Comparison of ENCODE assay signal across 29 cellular contexts in genomic region chr1:54967372-54967771, GRCh38. TPM values are rescaled to one million over a fixed set of nuclear protein-coding genes. Genes with fewer than 3 reads are reported as not detected.
A peak's percentile ranks its signal among the peaks of the same experiment; 100 is the strongest.
DNase-seq lines count a peak whose midpoint lies in the region; ATAC-seq and TF ChIP-seq lines count a peak whose summit lies in the region.
"Had no signal": no experiment of that assay in that cellular context is flagged by ENCODE, and none has a peak within 500 bp of the region (broad histone marks: within the 10 kb centered on the region; RNA-seq: fewer than 3 reads in every experiment).

No MANE protein-coding gene starts in this region.

- no peaks in the 10 kb centered on the region for H3K27me3 ChIP-seq in SK-N-SH (ENCODE audit: insufficient read depth)
- no peaks in the 10 kb centered on the region for H3K27me3 ChIP-seq in endodermal cell (ENCODE audit: control insufficient read depth, insufficient read depth, low read length, poor library complexity, severe bottlenecking)
- H3K27me3 ChIP-seq in neutrophil = peaks cover 2% of the 10 kb centered on the region
- H3K27me3 ChIP-seq: right atrium auricular region had no signal

- no peaks in the 10 kb centered on the region for H3K36me3 Mint-ChIP-seq in endodermal cell (ENCODE audit: low read depth)
- H3K36me3 Mint-ChIP-seq in activated naive CD8-positive, alpha-beta T cell treated with anti-CD3 and anti-CD28 coated beads, Interleukin-2, amount 50 U/mL, for 24 hours (ENCODE audit: low read depth) = no peaks in the 10 kb centered on the region
- H3K36me3 Mint-ChIP-seq: activated naive CD8-positive, alpha-beta T cell; brain; CD8-positive, alpha-beta T cell; stimulated activated memory B cell treated with anti-CD40 and anti-IgM and Interleukin-4, amounts not matched to agents 10 μg/mL and 1 μg/mL and 100 μg/mL, for 72 hours; WTC11 had no signal

- TF ChIP-seq POLR2A in NB4 (IDR thresholded peaks at IDR 0.05; ENCODE audit: extremely low read depth, insufficient read length) = no peak

- POLR2A ChIA-PET in SK-N-SH (lab: Yijun Ruan, JAX) = no interaction called here

- no peak overlapping the region for H3K4me2 ChIP-seq in SK-N-SH

- no peak for DNase-seq in SK-N-SH
- DNase-seq in NB4 (ENCODE audit: low read depth) = peak; percentile 20
- peak; percentile 34 for DNase-seq in endodermal cell
- DNase-seq in dermis blood vessel endothelial cell = no peak
- DNase-seq in activated T-cell treated with anti-CD3 and anti-CD28 coated beads, Interleukin-2, amount 50 U/mL, for 1 hour = no peak
- DNase-seq in activated naive CD8-positive, alpha-beta T cell treated with anti-CD3 and anti-CD28 coated beads, Interleukin-2, amount 50 U/mL, for 24 hours = no peak
- DNase-seq: activated CD4-positive, alpha-beta memory T cell treated with anti-CD3 and anti-CD28 coated beads, Interleukin-2, amount 10 ng/mL, durations not matched to agents 7 days and 5 days; CD8-positive, alpha-beta T cell; DMS79; erythroblast; H9; Kasumi-1; NCI-H2227 treated with DMSO at 0.1 percent for 48 hours; NK-92 treated with Interleukin-12 subunit alpha and Interleukin-12 subunit beta, amount 100 ng/mL, for 24 hours; SIG-M5 had no signal

- H3K9ac ChIP-seq in SK-N-SH (no peak overlapping the region), endodermal cell (ENCODE audit: extremely low read depth, low read length, poor library complexity, severe bottlenecking) (no peak overlapping the region)

- H3K27ac Mint-ChIP-seq in endodermal cell = no peak overlapping the region
- H3K27ac Mint-ChIP-seq in activated naive CD8-positive, alpha-beta T cell treated with anti-CD3 and anti-CD28 coated beads, Interleukin-2, amount 50 U/mL, for 24 hours = no peak overlapping the region
- H3K27ac Mint-ChIP-seq: activated CD4-positive, alpha-beta memory T cell treated with anti-CD3 and anti-CD28 coated beads, Interleukin-2, amount 10 ng/mL, durations not matched to agents 7 days and 5 days; activated naive CD8-positive, alpha-beta T cell; activated T-helper 1 cell treated with anti-CD3 and anti-CD28 coated beads, Interleukin-12 subunit alpha, Interleukin-12 subunit beta, Interleukin-2, Interleukin-4 antibody, amounts not matched to agents 30 ng/mL and 10 ng/mL and 1 ng/mL, durations not matched to agents 14 hours and 24 hours and 36 hours; brain; CD8-positive, alpha-beta T cell; stimulated activated memory B cell treated with anti-CD40 and anti-IgM and Interleukin-4, amounts not matched to agents 10 μg/mL and 1 μg/mL and 100 μg/mL, for 72 hours; T-helper 1 cell treated with Interleukin-12 subunit alpha and Interleukin-12 subunit beta and Interleukin-4 antibody, amounts not matched to agents 30 μg/mL and 1 μg/mL, for 36 hours; WTC11 had no signal

- H3K27ac ChIP-seq in SK-N-SH (ENCODE audit: low read depth in 2 of 2, low read length in 1 of 2) = no peak overlapping the region
- H3K27ac ChIP-seq in endodermal cell (ENCODE audit: low read depth, low read length) = no peak overlapping the region
- H3K27ac ChIP-seq in neutrophil = peak overlapping the region; percentile 80
- H3K27ac ChIP-seq: right atrium auricular region had no signal

- H2AFZ ChIP-seq in SK-N-SH (ENCODE audit: low read depth) = no peak overlapping the region

- peaks cover 9% of the 10 kb centered on the region for H3K4me1 Mint-ChIP-seq in endodermal cell
- H3K4me1 Mint-ChIP-seq in activated naive CD8-positive, alpha-beta T cell treated with anti-CD3 and anti-CD28 coated beads, Interleukin-2, amount 50 U/mL, for 24 hours = peaks cover 3% of the 10 kb centered on the region

- no peaks in the 10 kb centered on the region for H3K9me2 ChIP-seq in SK-N-SH

- no peaks in the 10 kb centered on the region for H3K9me3 Mint-ChIP-seq in endodermal cell
- H3K9me3 Mint-ChIP-seq in activated naive CD8-positive, alpha-beta T cell treated with anti-CD3 and anti-CD28 coated beads, Interleukin-2, amount 50 U/mL, for 24 hours = no peaks in the 10 kb centered on the region
- H3K9me3 Mint-ChIP-seq: activated CD4-positive, alpha-beta memory T cell treated with anti-CD3 and anti-CD28 coated beads, Interleukin-2, amount 10 ng/mL, durations not matched to agents 7 days and 5 days; activated T-helper 1 cell treated with anti-CD3 and anti-CD28 coated beads, Interleukin-12 subunit alpha, Interleukin-12 subunit beta, Interleukin-2, Interleukin-4 antibody, amounts not matched to agents 30 ng/mL and 10 ng/mL and 1 ng/mL, durations not matched to agents 14 hours and 24 hours and 36 hours; CD8-positive, alpha-beta T cell; dendritic cell treated with granulocyte-macrophage colony-stimulating factor and Interleukin-4, amounts not matched to agents 40 ng/mL and 50 ng/mL, for 4 days; H9; stimulated activated memory B cell treated with anti-CD40 and anti-IgM and Interleukin-4, amounts not matched to agents 10 μg/mL and 1 μg/mL and 100 μg/mL, for 72 hours; T-helper 1 cell treated with Interleukin-12 subunit alpha and Interleukin-12 subunit beta and Interleukin-4 antibody, amounts not matched to agents 30 μg/mL and 1 μg/mL, for 36 hours; WTC11 had no signal

- CTCF ChIA-PET in SK-N-SH (lab: Yijun Ruan, JAX) = interaction anchor here (0.6 kb wide), 1 partner anchor 1941 kb away, joined by 3 read pairs; no protein-coding TSS in a partner anchor

- no peak for TF ChIP-seq EP300 in SK-N-SH (IDR thresholded peaks at IDR 0.05; ENCODE audit: borderline replicate concordance in 1 of 2, low read depth in 1 of 2, low read length in 1 of 2)

- H3K9me3 ChIP-seq in SK-N-SH = no peaks in the 10 kb centered on the region
- no peaks in the 10 kb centered on the region for H3K9me3 ChIP-seq in endodermal cell (ENCODE audit: control insufficient read depth, low read length)
- no peaks in the 10 kb centered on the region for H3K9me3 ChIP-seq in neutrophil
- H3K9me3 ChIP-seq: right atrium auricular region had no signal

- 65% methylated on average over 5 of the region's 5 CpGs for WGBS in SK-N-SH (ENCODE audit: low lambda C conversion rate)
- WGBS in endodermal cell (ENCODE audit: insufficient coverage in 1 of 2, insufficient read length in 1 of 2), 2 experiments = 82 to 90% methylated on average over 4 to 5 of the region's 5 CpGs

- H3K36me3 ChIP-seq in SK-N-SH (replicated peaks in 1 of 2; ENCODE audit: control insufficient read depth in 1 of 2, insufficient read depth in 2 of 2, low read length in 1 of 2) = no peaks in the 10 kb centered on the region
- H3K36me3 ChIP-seq in endodermal cell (ENCODE audit: control insufficient read depth, insufficient read depth, low read length) = no peaks in the 10 kb centered on the region
- no peaks in the 10 kb centered on the region for H3K36me3 ChIP-seq in neutrophil
- H3K36me3 ChIP-seq: right atrium auricular region had no signal

- H4K20me1 ChIP-seq in SK-N-SH (ENCODE audit: insufficient read depth) = no peaks in the 10 kb centered on the region

- TF ChIP-seq RAD21 in SK-N-SH (IDR thresholded peaks at IDR 0.05; ENCODE audit: low read length) = no peak

- H3K4me3 Mint-ChIP-seq in endodermal cell = no peak overlapping the region
- no peak overlapping the region for H3K4me3 Mint-ChIP-seq in activated naive CD8-positive, alpha-beta T cell treated with anti-CD3 and anti-CD28 coated beads, Interleukin-2, amount 50 U/mL, for 24 hours
- H3K4me3 Mint-ChIP-seq: activated CD4-positive, alpha-beta memory T cell treated with anti-CD3 and anti-CD28 coated beads, Interleukin-2, amount 10 ng/mL, durations not matched to agents 7 days and 5 days; activated naive CD8-positive, alpha-beta T cell; activated T-helper 1 cell treated with anti-CD3 and anti-CD28 coated beads, Interleukin-12 subunit alpha, Interleukin-12 subunit beta, Interleukin-2, Interleukin-4 antibody, amounts not matched to agents 30 ng/mL and 10 ng/mL and 1 ng/mL, durations not matched to agents 14 hours and 24 hours and 36 hours; brain; CD8-positive, alpha-beta T cell; dendritic cell treated with granulocyte-macrophage colony-stimulating factor and Interleukin-4, amounts not matched to agents 40 ng/mL and 50 ng/mL, for 4 days; H9; stimulated activated memory B cell treated with anti-CD40 and anti-IgM and Interleukin-4, amounts not matched to agents 10 μg/mL and 1 μg/mL and 100 μg/mL, for 72 hours; T-helper 1 cell treated with Interleukin-12 subunit alpha and Interleukin-12 subunit beta and Interleukin-4 antibody, amounts not matched to agents 30 μg/mL and 1 μg/mL, for 36 hours; WTC11 had no signal

- TF ChIP-seq CTCF in SK-N-SH (IDR thresholded peaks at IDR 0.05) (no peak), NB4 (IDR thresholded peaks at IDR 0.05; ENCODE audit: low read depth, low read length) (no peak), endodermal cell (conservative IDR thresholded peaks at IDR 0.05) (no peak), neutrophil (IDR thresholded peaks at IDR 0.05) (no peak)

- H3K27me3 Mint-ChIP-seq in endodermal cell (ENCODE audit: insufficient read depth) = peaks cover 9% of the 10 kb centered on the region
- H3K27me3 Mint-ChIP-seq in activated naive CD8-positive, alpha-beta T cell treated with anti-CD3 and anti-CD28 coated beads, Interleukin-2, amount 50 U/mL, for 24 hours = peaks cover 9% of the 10 kb centered on the region

- H3F3A ChIP-seq in SK-N-SH (replicated peaks; ENCODE audit: insufficient read depth) = no peaks in the 10 kb centered on the region

- no peaks in the 10 kb centered on the region for H3K79me2 ChIP-seq in SK-N-SH (ENCODE audit: insufficient read depth)

- H3K4me1 ChIP-seq in SK-N-SH (ENCODE audit: control insufficient read depth in 1 of 2, insufficient read depth in 2 of 2, low read depth in 1 of 2, low read length in 1 of 2) (peaks cover 0 to 14% of the 10 kb centered on the region in 2 experiments; a peak in 1 of 4 replicates), endodermal cell (ENCODE audit: control insufficient read depth, insufficient read depth, low read length) (no peaks in the 10 kb centered on the region), neutrophil (ENCODE audit: control insufficient read depth in 1 of 2, insufficient read depth in 1 of 2, low read depth in 1 of 2, low read length in 1 of 2) (peaks cover 29 to 36% of the 10 kb centered on the region in 2 experiments)
- H3K4me1 ChIP-seq: right atrium auricular region had no signal

- ATAC-seq in SK-N-SH treated with all-trans-retinoic acid at 6 μM for 48 hours = no peak
- no peak for ATAC-seq in activated naive CD8-positive, alpha-beta T cell treated with anti-CD3 and anti-CD28 coated beads, Interleukin-2, amount 50 U/mL, for 24 hours
- ATAC-seq: CD8-positive, alpha-beta T cell; stimulated activated memory B cell treated with anti-CD40 and anti-IgM and Interleukin-4, amounts not matched to agents 10 μg/mL and 1 μg/mL and 100 μg/mL, for 72 hours; WTC11 had no signal

- H3K4me3 ChIP-seq in SK-N-SH (ENCODE audit: low read depth in 2 of 2, low read length in 1 of 2) (no peak overlapping the region), NB4 (ENCODE audit: low read depth, low read length) (no peak overlapping the region), endodermal cell (ENCODE audit: low read length) (no peak overlapping the region), neutrophil (ENCODE audit: low read depth in 1 of 2, low read length in 1 of 2) (no peak overlapping the region)
- H3K4me3 ChIP-seq: right atrium auricular region had no signal

RNA-seq across cellular contexts. Expression of gene TMEM61, which starts 13.1 kb away (rescaled TPM):
- polyA plus RNA-seq in SK-N-SH (2012; rRNA removed) = not detected in 2 replicates
- not detected in 2 replicates for polyA plus RNA-seq in SK-N-SH (2012; cell fraction: cytosol; rRNA removed)
- not detected in 2 replicates for polyA plus RNA-seq in SK-N-SH (2012; cell fraction: nucleus; rRNA removed)
- total RNA-seq in endodermal cell (not detected), dermis blood vessel endothelial cell (not detected in 2 replicates)
- 0.28 TPM for polyA plus RNA-seq in endodermal cell (2013, experiment 1 of 2)
- 0.33 TPM for polyA plus RNA-seq in endodermal cell (2013, experiment 2 of 2)
- total RNA-seq: A673; activated CD4-positive, alpha-beta memory T cell treated with anti-CD3 and anti-CD28 coated beads, Interleukin-2, amount 10 ng/mL, durations not matched to agents 7 days and 5 days; activated T-helper 1 cell treated with anti-CD3 and anti-CD28 coated beads, Interleukin-12 subunit alpha, Interleukin-12 subunit beta, Interleukin-2, Interleukin-4 antibody, amounts not matched to agents 30 ng/mL and 10 ng/mL and 1 ng/mL, durations not matched to agents 14 hours and 24 hours and 36 hours; CD8-positive, alpha-beta T cell; glomerular endothelial cell; omental fat pad; right atrium auricular region had no signal

RNA-seq across cellular contexts. Expression of gene BSND, which starts 31.4 kb away (rescaled TPM):
- not detected in 2 replicates for polyA plus RNA-seq in SK-N-SH (2012; rRNA removed)
- polyA plus RNA-seq in SK-N-SH (2012; cell fraction: cytosol; rRNA removed) = not detected in 2 replicates
- not detected in 2 replicates for polyA plus RNA-seq in SK-N-SH (2012; cell fraction: nucleus; rRNA removed)
- total RNA-seq in endodermal cell (under 1 TPM; 0.13 to 0.20 TPM), dermis blood vessel endothelial cell (not detected in 2 replicates)
- polyA plus RNA-seq in endodermal cell (2013, experiment 1 of 2) = not detected
- 0.04 TPM for polyA plus RNA-seq in endodermal cell (2013, experiment 2 of 2)
- total RNA-seq: A673; activated T-helper 1 cell treated with anti-CD3 and anti-CD28 coated beads, Interleukin-12 subunit alpha, Interleukin-12 subunit beta, Interleukin-2, Interleukin-4 antibody, amounts not matched to agents 30 ng/mL and 10 ng/mL and 1 ng/mL, durations not matched to agents 14 hours and 24 hours and 36 hours; CD8-positive, alpha-beta T cell; glomerular endothelial cell; lower leg skin; omental fat pad; right atrium auricular region had no signal

Comparison
In these comparisons a context has a peak if more than half of its experiments do, and no peak if none do; other contexts are left out.
1. DNase-seq: peak in NB4 (single experiment) and endodermal cell (single experiment); none in SK-N-SH (single experiment), dermis blood vessel endothelial cell (single experiment), activated T-cell treated with anti-CD3 and anti-CD28 coated beads, Interleukin-2, amount 50 U/mL, for 1 hour (single experiment) and activated naive CD8-positive, alpha-beta T cell treated with anti-CD3 and anti-CD28 coated beads, Interleukin-2, amount 50 U/mL, for 24 hours (single experiment).